32 cellular contexts compared by ENCODE assay signal in genomic region chr7:156147771-156148504, GRCh38.
"Had no signal": no experiment of that assay in that cellular context is flagged by ENCODE, and none has a peak within 500 bp of the region (broad histone marks: within the 10 kb centered on the region; RNA-seq: fewer than 3 reads in every experiment).

No MANE protein-coding gene starts in this region.

- H3K27ac ChIP-seq: colonic mucosa, esophagus squamous epithelium, heart right ventricle, left lung, neutrophil, parathyroid adenoma, right lobe of liver, testis, tibial artery, upper lobe of left lung had no signal

- H3K79me2 ChIP-seq: parathyroid adenoma had no signal

- H3K36me3 ChIP-seq: colonic mucosa, esophagus squamous epithelium, heart right ventricle, left lung, neutrophil, right lobe of liver, tibial artery, upper lobe of left lung had no signal

- H3K4me1 Mint-ChIP-seq: immature natural killer cell; naive thymus-derived CD8-positive, alpha-beta T cell; stimulated activated effector memory CD8-positive, alpha-beta T cell treated with anti-CD3 and anti-CD28 coated beads, Interleukin-12 subunit alpha, Interleukin-12 subunit beta, amount 100 ng/mL, for 72 hours had no signal

- H3K27ac Mint-ChIP-seq: immature natural killer cell; naive thymus-derived CD8-positive, alpha-beta T cell; progenitor cell of endocrine pancreas; stimulated activated effector memory CD8-positive, alpha-beta T cell treated with anti-CD3 and anti-CD28 coated beads, Interleukin-12 subunit alpha, Interleukin-12 subunit beta, amount 100 ng/mL, for 72 hours had no signal

- H3K4me3 ChIP-seq: colonic mucosa, esophagus squamous epithelium, heart right ventricle, left lung, right lobe of liver, smooth muscle cell, testis, tibial artery, upper lobe of left lung had no signal

- ATAC-seq: heart right ventricle; left lung; naive thymus-derived CD8-positive, alpha-beta T cell; stimulated activated effector memory CD8-positive, alpha-beta T cell treated with anti-CD3 and anti-CD28 coated beads, Interleukin-12 subunit alpha, Interleukin-12 subunit beta, amount 100 ng/mL, for 72 hours had no signal

- H3K4me1 ChIP-seq: colonic mucosa, esophagus squamous epithelium, heart right ventricle, left lung, parathyroid adenoma, right lobe of liver, testis, tibial artery, upper lobe of left lung had no signal

- H3K36me3 Mint-ChIP-seq: immature natural killer cell; naive thymus-derived CD8-positive, alpha-beta T cell; stimulated activated effector memory CD8-positive, alpha-beta T cell treated with anti-CD3 and anti-CD28 coated beads, Interleukin-12 subunit alpha, Interleukin-12 subunit beta, amount 100 ng/mL, for 72 hours had no signal

- FAIRE-seq: endometrium, keratinocyte had no signal

- H3K4me3 Mint-ChIP-seq: immature natural killer cell; naive thymus-derived CD8-positive, alpha-beta T cell; stimulated activated effector memory CD8-positive, alpha-beta T cell treated with anti-CD3 and anti-CD28 coated beads, Interleukin-12 subunit alpha, Interleukin-12 subunit beta, amount 100 ng/mL, for 72 hours had no signal

- H3K27me3 ChIP-seq: colonic mucosa, neutrophil, right lobe of liver, testis, tibial artery, upper lobe of left lung had no signal

- H2AFZ ChIP-seq: parathyroid adenoma had no signal

- H3K4me2 ChIP-seq: smooth muscle cell had no signal

- H3K9me3 ChIP-seq: colonic mucosa, esophagus squamous epithelium, heart right ventricle, left lung, neutrophil, right lobe of liver, testis, tibial artery, upper lobe of left lung had no signal

- DNase-seq: central memory CD4-positive, alpha-beta T cell; colonic mucosa; dermis blood vessel endothelial cell; effector memory CD4-positive, alpha-beta T cell; erythroblast; esophagus squamous epithelium; foreskin melanocyte; glutamatergic neuron; heart right ventricle; hypothalamus; immature natural killer cell; left lung; mammary epithelial cell; mesendoderm; midbrain; naive thymus-derived CD8-positive, alpha-beta T cell; right lobe of liver; stimulated activated CD4-positive, alpha-beta T cell treated with anti-CD3 and anti-CD28 coated beads, Interleukin-12 subunit alpha, Interleukin-12 subunit beta, amount 100 ng/mL, for 4 hours; stimulated activated CD4-positive, alpha-beta T cell treated with anti-CD3 and anti-CD28 coated beads, Interleukin-1b, Interleukin-23, amount 100 ng/mL, for 48 hours; stimulated activated CD4-positive, alpha-beta T cell treated with anti-CD3 and anti-CD28 coated beads, Interleukin-4, amount 100 ng/mL, for 24 hours; stimulated activated naive CD4-positive, alpha-beta T cell treated with Interleukin-2 at 50 U/mL for 16 hours; substantia nigra; testis; tibial artery had no signal

- H3K9me3 Mint-ChIP-seq: naive thymus-derived CD8-positive, alpha-beta T cell; stimulated activated effector memory CD8-positive, alpha-beta T cell treated with anti-CD3 and anti-CD28 coated beads, Interleukin-12 subunit alpha, Interleukin-12 subunit beta, amount 100 ng/mL, for 72 hours had no signal
